ENCODE assay signal across 10 cellular contexts in genomic region chr10:97689637-97690036, GRCh38. TPM values are rescaled to one million over a fixed set of nuclear protein-coding genes. Genes with fewer than 3 reads are reported as not detected.
DNase-seq lines count a peak whose midpoint lies in the region; ATAC-seq and TF ChIP-seq lines count a peak whose summit lies in the region.
"Had no signal": no experiment of that assay in that cellular context is flagged by ENCODE, and none has a peak within 500 bp of the region (broad histone marks: within the 10 kb centered on the region; RNA-seq: fewer than 3 reads in every experiment).

No MANE protein-coding gene starts in this region.

- H3K36me3 ChIP-seq in RWPE2 (ENCODE audit: low read depth) (peaks cover 18% of the 10 kb centered on the region), smooth muscle cell (ENCODE audit: low read depth) (no peaks in the 10 kb centered on the region)

- no peak for TF ChIP-seq CTCF in RWPE2 (IDR thresholded peaks at IDR 0.05; ENCODE audit: poor library complexity, severe bottlenecking)
- TF ChIP-seq CTCF in smooth muscle cell (IDR thresholded peaks at IDR 0.05; ENCODE audit: borderline replicate concordance, insufficient read depth, poor library complexity, severe bottlenecking) = no peak

- H3F3A ChIP-seq in smooth muscle cell (ENCODE audit: low read depth) = peaks cover 14% of the 10 kb centered on the region

- H3K4me1 ChIP-seq in RWPE2 (ENCODE audit: insufficient read depth, poor library complexity, severe bottlenecking) = peaks cover 35% of the 10 kb centered on the region
- peaks cover 17% of the 10 kb centered on the region for H3K4me1 ChIP-seq in smooth muscle cell (ENCODE audit: low read depth)

- peak; percentile 70 for ATAC-seq in RWPE2 (ENCODE audit: low read depth)
- no peak for ATAC-seq in GM18909 (IDR thresholded peaks at IDR 0.05; ENCODE audit: poor library complexity, unreplicated experiment)

- H4K20me1 ChIP-seq in smooth muscle cell (ENCODE audit: low read depth) = peaks cover 13% of the 10 kb centered on the region

- H3K27me3 ChIP-seq in RWPE2 (ENCODE audit: insufficient read depth, poor library complexity, severe bottlenecking) (no peaks in the 10 kb centered on the region), smooth muscle cell (ENCODE audit: low read depth) (no peaks in the 10 kb centered on the region)

- peaks cover 8% of the 10 kb centered on the region for H3K79me2 ChIP-seq in smooth muscle cell (ENCODE audit: low read depth)

- DNase-seq in GOT3 (lab: John Stamatoyannopoulos, UW) (peak; percentile 35), RWPE2 (ENCODE audit: low spot score) (peak; percentile 85), fibroblast of gingiva (ENCODE audit: low read depth) (peak; percentile 96), smooth muscle cell (lab: John Stamatoyannopoulos, UW; ENCODE audit: unreplicated experiment) (no peak), NCI-H187 treated with DMSO at 0.1 percent for 48 hours (lab: John Stamatoyannopoulos, UW) (no peak), NCI-H2171 treated with DMSO at 0.1 percent for 48 hours (lab: John Stamatoyannopoulos, UW) (no peak)
- DNase-seq in activated CD8-positive, alpha-beta memory T cell treated with anti-CD3 and anti-CD28 coated beads, Interleukin-2, amount 50 U/mL, for 4 hours = no peak
- DNase-seq: activated CD4-positive, alpha-beta T cell treated with anti-CD3 and anti-CD28 coated beads, Interleukin-2, amount 50 U/mL, for 4 hours; NCI-H446 had no signal

- H3K4me3 ChIP-seq in RWPE2 (ENCODE audit: severe bottlenecking) = no peak overlapping the region
- H3K4me3 ChIP-seq in smooth muscle cell = no peak overlapping the region

- peak overlapping the region; percentile 14 for H3K4me2 ChIP-seq in smooth muscle cell

- WGBS in smooth muscle cell (ENCODE audit: low lambda C conversion rate) = 66% methylated on average over 5 of the region's 5 CpGs

- peak overlapping the region; percentile 86 for H3K27ac ChIP-seq in RWPE2 (ENCODE audit: poor library complexity, severe bottlenecking)
- H3K27ac ChIP-seq in smooth muscle cell (ENCODE audit: low read depth) = peak overlapping the region; percentile 87

- peak overlapping the region; percentile 28 for H3K9ac ChIP-seq in smooth muscle cell (ENCODE audit: low read depth)

- H3K9me3 ChIP-seq in RWPE2 (ENCODE audit: severe bottlenecking) (no peaks in the 10 kb centered on the region), smooth muscle cell (replicated peaks; ENCODE audit: low read depth) (no peaks in the 10 kb centered on the region)

- no peak overlapping the region for H2AFZ ChIP-seq in smooth muscle cell (ENCODE audit: low read depth)

RNA-seq across cellular contexts. Expression of gene AVPI1, which starts 2.6 kb away (rescaled TPM):
- 14.9 and 23.8 TPM in 2 replicates for total RNA-seq in smooth muscle cell
- polyA plus RNA-seq in smooth muscle cell = 26.9 and 32.5 TPM in 2 replicates

RNA-seq across cellular contexts. Expression of gene MARVELD1, which starts 23.9 kb away (rescaled TPM):
- total RNA-seq in smooth muscle cell = 46.3 and 58.4 TPM in 2 replicates
- polyA plus RNA-seq in smooth muscle cell = 95.5 and 132 TPM in 2 replicates

RNA-seq across cellular contexts. Expression of gene ZFYVE27, which starts 47.3 kb away (rescaled TPM):
- total RNA-seq in smooth muscle cell = 7.0 and 9.7 TPM in 2 replicates
- polyA plus RNA-seq in smooth muscle cell = 11.4 and 14.0 TPM in 2 replicates

RNA-seq across cellular contexts. Expression of gene PI4K2A, which starts 49.2 kb away (rescaled TPM):
- total RNA-seq in smooth muscle cell = 20.8 and 23.4 TPM in 2 replicates
- polyA plus RNA-seq in smooth muscle cell = 20.4 and 21.0 TPM in 2 replicates

RNA-seq across cellular contexts. Expression of gene MORN4, which starts 56.3 kb away (rescaled TPM):
- 2.9 and 9.3 TPM in 2 replicates for total RNA-seq in smooth muscle cell
- 11.3 and 16.8 TPM in 2 replicates for polyA plus RNA-seq in smooth muscle cell

Comparison
In these comparisons a context has a peak if more than half of its experiments do, and no peak if none do; other contexts are left out.
1. DNase-seq: peak in GOT3 (single experiment), RWPE2 (single experiment) and fibroblast of gingiva (single experiment); none in smooth muscle cell (single experiment), NCI-H187 treated with DMSO at 0.1 percent for 48 hours (single experiment), NCI-H2171 treated with DMSO at 0.1 percent for 48 hours (single experiment) and activated CD8-positive, alpha-beta memory T cell treated with anti-CD3 and anti-CD28 coated beads, Interleukin-2, amount 50 U/mL, for 4 hours (single experiment).